In the genomic region with DNA sequence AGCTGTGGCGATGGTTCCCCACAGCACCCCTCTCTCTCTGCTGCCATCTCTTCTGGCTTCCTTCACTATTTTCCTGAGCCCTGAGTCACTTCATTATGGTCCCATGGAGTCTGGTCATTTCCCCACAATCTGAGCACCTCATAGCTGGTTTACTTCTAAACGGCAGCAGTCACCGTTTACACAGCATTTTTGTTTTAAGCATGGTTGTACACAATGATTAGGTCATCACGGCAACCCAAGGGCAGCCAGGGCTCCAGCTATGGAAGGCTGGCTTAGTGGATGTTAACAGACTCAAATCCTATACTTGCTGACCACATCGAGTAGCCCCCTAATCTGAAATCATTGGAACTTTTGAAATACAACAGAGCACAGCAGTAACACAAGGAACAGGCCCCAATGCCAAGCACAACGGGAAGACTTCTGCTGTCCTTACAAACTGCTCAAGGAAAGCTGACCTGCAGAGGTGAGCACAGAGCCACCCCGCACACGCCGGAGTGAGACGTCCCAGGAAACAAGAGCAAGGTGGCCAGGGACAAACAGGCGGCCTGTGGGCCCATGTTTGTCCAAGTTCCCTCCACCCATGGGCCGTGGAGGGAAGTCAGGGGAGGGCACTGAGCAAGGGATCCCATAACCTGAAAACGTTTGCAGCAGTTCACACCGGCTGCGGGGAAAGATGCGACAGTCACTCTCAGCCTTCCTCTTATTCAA, we compare ENCODE assay signal across 14 cellular contexts. TPM values are rescaled to one million over a fixed set of nuclear protein-coding genes. Genes with fewer than 3 reads are reported as not detected.
DNase-seq lines count a peak whose midpoint lies in the region; ATAC-seq and TF ChIP-seq lines count a peak whose summit lies in the region.
"Had no signal": no experiment of that assay in that cellular context is flagged by ENCODE, and none has a peak within 500 bp of the region (broad histone marks: within the 10 kb centered on the region; RNA-seq: fewer than 3 reads in every experiment).

No MANE protein-coding gene starts in this region.

- H3K9me3 ChIP-seq in RWPE2 (ENCODE audit: severe bottlenecking) (no peaks in the 10 kb centered on the region), trophoblast cell (ENCODE audit: insufficient read depth, low read depth, low read length) (peaks cover 3% of the 10 kb centered on the region), uterus (no peaks in the 10 kb centered on the region)
- H3K9me3 ChIP-seq: SJCRH30, tibial artery had no signal

- ATAC-seq in RWPE2 (ENCODE audit: low read depth) = no peak
- ATAC-seq in GM19467 (IDR thresholded peaks at IDR 0.05; ENCODE audit: unreplicated experiment) = no peak
- ATAC-seq: HCT116 had no signal

- peaks cover 34% of the 10 kb centered on the region for H3K4me1 ChIP-seq in RWPE2 (ENCODE audit: insufficient read depth, poor library complexity, severe bottlenecking)
- peaks cover 26 to 29% of the 10 kb centered on the region in 2 experiments for H3K4me1 ChIP-seq in trophoblast cell (ENCODE audit: control insufficient read depth in 1 of 2, insufficient read depth in 2 of 2, low read length in 2 of 2)
- H3K4me1 ChIP-seq in uterus = peaks cover 7 to 11% of the 10 kb centered on the region in 2 donors

- H3K27ac ChIP-seq in RWPE2 (ENCODE audit: poor library complexity, severe bottlenecking) (no peak overlapping the region), trophoblast cell (ENCODE audit: low read depth, low read length) (no peak overlapping the region), uterus (no peak overlapping the region)
- H3K27ac ChIP-seq: SJCRH30, tibial artery had no signal

- H2AFZ ChIP-seq in trophoblast cell (ENCODE audit: insufficient read depth, low read length, poor library complexity) = no peak overlapping the region

- H3K36me3 ChIP-seq in RWPE2 (ENCODE audit: low read depth) (peaks cover 8% of the 10 kb centered on the region; the same call in 1 of the 2 replicates), trophoblast cell (ENCODE audit: control insufficient read depth in 1 of 2, insufficient read depth in 2 of 2, low read length in 2 of 2) (no peaks in the 10 kb centered on the region), uterus (no peaks in the 10 kb centered on the region)

- H2BK5ac ChIP-seq in trophoblast cell (ENCODE audit: low read depth, low read length, poor library complexity) = no peak overlapping the region

- H4K12ac ChIP-seq in trophoblast cell (ENCODE audit: low read depth, low read length) = no peak overlapping the region

- H3K4me2 ChIP-seq in trophoblast cell (ENCODE audit: low read length) = no peak overlapping the region

- intact Hi-C loops in uterus (cut with DNase I; ENCODE audit: low total_unique reads) = no loop called here

- no peak overlapping the region for H4K8ac ChIP-seq in trophoblast cell (ENCODE audit: low read depth, low read length)

- H2AK5ac ChIP-seq in trophoblast cell (ENCODE audit: low read length) = no peak overlapping the region

- no peak overlapping the region for H2BK120ac ChIP-seq in trophoblast cell (ENCODE audit: insufficient read depth, low read length, poor library complexity)

- H4K91ac ChIP-seq in trophoblast cell (ENCODE audit: low read depth, low read length) = no peak overlapping the region

- no peak overlapping the region for H2BK12ac ChIP-seq in trophoblast cell (ENCODE audit: low read length)

- H3K79me2 ChIP-seq in trophoblast cell (ENCODE audit: control insufficient read depth, insufficient read depth, low read length, poor library complexity) = peaks cover 15% of the 10 kb centered on the region

- no peaks in the 10 kb centered on the region for H3K79me1 ChIP-seq in trophoblast cell (ENCODE audit: low read length)

- no CpG with 5 or more reads among the region's 16 CpGs for WGBS in trophoblast cell (ENCODE audit: extremely low coverage, insufficient coverage, insufficient read length)

- H3K23ac ChIP-seq in trophoblast cell (ENCODE audit: low read length) = no peak overlapping the region

- TF ChIP-seq CTCF in RWPE2 (IDR thresholded peaks at IDR 0.05; ENCODE audit: poor library complexity, severe bottlenecking) (no peak), epithelial cell of esophagus (IDR thresholded peaks at IDR 0.05; ENCODE audit: insufficient read depth, low read depth, low read length, missing control alignments) (no peak), uterus (IDR thresholded peaks at IDR 0.05) (no peak)

- peak overlapping the region; percentile 57 for H3K4ac ChIP-seq in trophoblast cell (ENCODE audit: low read depth, low read length)

- H3K9ac ChIP-seq in trophoblast cell (ENCODE audit: low read length) = no peak overlapping the region

- H3K27me3 ChIP-seq in RWPE2 (ENCODE audit: insufficient read depth, poor library complexity, severe bottlenecking) (no peaks in the 10 kb centered on the region), trophoblast cell (ENCODE audit: insufficient read depth, low read length) (no peaks in the 10 kb centered on the region), uterus (no peaks in the 10 kb centered on the region)
- H3K27me3 ChIP-seq: SJCRH30, tibial artery had no signal

- TF ChIP-seq POLR2A in uterus (IDR thresholded peaks at IDR 0.05) = no peak

- H3K18ac ChIP-seq in trophoblast cell (ENCODE audit: low read length) = peak overlapping the region; percentile 0

- no peak overlapping the region for H3K14ac ChIP-seq in trophoblast cell (ENCODE audit: low read length)

- DNase-seq in COLO668 (lab: John Stamatoyannopoulos, UW; ENCODE audit: unreplicated experiment) = peak; percentile 6
- peak; percentile 36 for DNase-seq in RWPE2 (ENCODE audit: low spot score)
- peak; percentile 47 for DNase-seq in epithelial cell of esophagus (ENCODE audit: low read depth)
- peak in 1 of 2 donors; percentile 26 for DNase-seq in trophoblast cell
- DNase-seq in uterus = no peak
- DNase-seq in DMS79 treated with DMSO at 0.1 percent for 48 hours (lab: John Stamatoyannopoulos, UW) = no peak
- DNase-seq in activated CD4-positive, CD25-positive, alpha-beta regulatory T cell treated with anti-CD3 and anti-CD28 coated beads, Interleukin-2, amount 50 U/mL, for 72 hours = no peak
- DNase-seq: activated effector memory CD4-positive, alpha-beta T cell treated with anti-CD3 and anti-CD28 coated beads, Interleukin-2, amount 50 U/mL, for 16 hours; CD4-positive, alpha-beta T cell; SJCRH30; tibial artery had no signal

- H3K4me3 ChIP-seq in RWPE2 (ENCODE audit: severe bottlenecking) = no peak overlapping the region
- no peak overlapping the region for H3K4me3 ChIP-seq in epithelial cell of esophagus (ENCODE audit: low read length)
- no peak overlapping the region for H3K4me3 ChIP-seq in trophoblast cell (ENCODE audit: low read depth, low read length)
- no peak overlapping the region for H3K4me3 ChIP-seq in uterus
- H3K4me3 ChIP-seq: lung, SJCRH30, tibial artery had no signal

RNA-seq across cellular contexts. Expression of gene CAMSAP1, which starts 22.9 kb away (rescaled TPM):
- polyA plus RNA-seq in trophoblast cell (2013) = 19.7 and 20.9 TPM in 2 replicates
- 10 to 100 TPM; 15.6 to 61.2 (median 43.2) TPM for total RNA-seq in uterus

Comparison
In these comparisons a context has a peak if more than half of its experiments do, and no peak if none do; other contexts are left out.
1. DNase-seq: peak in COLO668 (single experiment), RWPE2 (single experiment) and epithelial cell of esophagus (single experiment); none in uterus (0 of 2), DMS79 treated with DMSO at 0.1 percent for 48 hours (single experiment) and activated CD4-positive, CD25-positive, alpha-beta regulatory T cell treated with anti-CD3 and anti-CD28 coated beads, Interleukin-2, amount 50 U/mL, for 72 hours (single experiment).